In genomic region chr19:56076413-56076998, GRCh38 we compare ENCODE assay signal across 8 cellular contexts. TPM values are rescaled to one million over a fixed set of nuclear protein-coding genes. Genes with fewer than 3 reads are reported as not detected.
DNase-seq lines count a peak whose midpoint lies in the region; ATAC-seq, FAIRE-seq and TF ChIP-seq lines count a peak whose summit lies in the region.

No MANE protein-coding gene starts in this region.

- no peak overlapping the region for H3K27ac ChIP-seq in C4-2B

- DNase-seq in GM19239 (ENCODE audit: insufficient read length, low spot score) (no peak), NCI-H510A (lab: John Stamatoyannopoulos, UW) (peak; percentile 14), germinal center (ENCODE audit: low spot score) (peak; percentile 58), renal cortical epithelial cell (ENCODE audit: low read depth) (peak; percentile 40)
- peak; percentile 45 for DNase-seq in activated T-cell treated with anti-CD3 and anti-CD28 coated beads, Interleukin-2, amount 50 U/mL, for 1 hour

- FAIRE-seq in GM19239 (lab: Jason Lieb, UNC) = peak; percentile 4

- no peak for ATAC-seq in GM21381 (IDR thresholded peaks at IDR 0.05; ENCODE audit: unreplicated experiment)
- ATAC-seq in GM18858 (IDR thresholded peaks at IDR 0.05; ENCODE audit: unreplicated experiment) = no peak

- TF ChIP-seq CTCF in C4-2B (conservative IDR thresholded peaks at IDR 0.05) = peak; percentile 93

RNA-seq across cellular contexts. Expression of gene ZNF787, which starts 44.6 kb away (rescaled TPM):
- 25.6 and 41.0 TPM in 2 replicates for total RNA-seq in renal cortical epithelial cell
